In the genomic region with DNA sequence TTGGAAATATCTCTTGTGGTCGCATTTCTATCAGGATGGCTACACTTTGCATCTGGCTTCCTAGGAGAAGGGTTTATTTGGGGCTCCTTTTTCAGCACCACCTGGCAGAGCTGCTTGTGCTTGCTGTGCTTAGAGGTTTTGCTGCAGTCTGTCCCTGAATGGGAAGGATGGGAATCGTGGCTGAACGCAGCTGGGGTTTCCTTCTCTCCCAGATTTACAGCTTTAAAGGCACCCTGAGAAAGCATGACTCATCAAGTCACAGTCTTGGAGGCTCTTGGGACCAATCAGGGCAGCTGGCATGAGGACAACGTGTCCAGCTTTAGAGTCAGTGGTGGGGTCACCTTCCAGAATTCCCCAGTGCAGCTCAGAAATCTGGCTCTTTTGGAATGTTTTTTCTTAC, we compare ENCODE assay signal across 28 cellular contexts.
DNase-seq lines count a peak whose midpoint lies in the region; ATAC-seq and FAIRE-seq lines count a peak whose summit lies in the region.
"Had no signal": no experiment of that assay in that cellular context is flagged by ENCODE, and none has a peak within 500 bp of the region (broad histone marks: within the 10 kb centered on the region; RNA-seq: fewer than 3 reads in every experiment).

No MANE protein-coding gene starts in this region.

- ATAC-seq in aorta (ENCODE audit: low FRiP score) = no peak
- ATAC-seq: activated CD8-positive, alpha-beta T cell treated with anti-CD3 and anti-CD28 coated beads, Interleukin-2, amount 10 ng/mL, durations not matched to agents 7 days and 5 days; activated naive CD4-positive, alpha-beta T cell treated with anti-CD3 and anti-CD28 coated beads, Interleukin-2, amount 50 U/mL, for 72 hours; heart left ventricle; left lobe of liver; naive thymus-derived CD8-positive, alpha-beta T cell; stimulated activated effector memory CD8-positive, alpha-beta T cell treated with anti-CD3 and anti-CD28 coated beads, Interleukin-12 subunit alpha, Interleukin-12 subunit beta, amount 100 ng/mL, for 72 hours had no signal

- intact Hi-C loops in aorta (cut with DNase I) = no loop called here

- H3K27me3 ChIP-seq in trophoblast cell (ENCODE audit: insufficient read depth, low read length) (no peaks in the 10 kb centered on the region), aorta (ENCODE audit: control insufficient read depth in 1 of 2, insufficient read depth in 2 of 2, low read length in 1 of 2) (peaks cover 0 to 2% of the 10 kb centered on the region in 2 donors)
- H3K27me3 ChIP-seq: ascending aorta, cardiac muscle cell, colonic mucosa, foreskin keratinocyte, upper lobe of left lung had no signal

- H2BK120ac ChIP-seq in trophoblast cell (ENCODE audit: insufficient read depth, low read length, poor library complexity) = no peak overlapping the region

- H3K4ac ChIP-seq in trophoblast cell (ENCODE audit: low read depth, low read length) = no peak overlapping the region

- H3K36me3 ChIP-seq in trophoblast cell (ENCODE audit: control insufficient read depth in 1 of 2, insufficient read depth in 2 of 2, low read length in 2 of 2) = no peaks in the 10 kb centered on the region
- H3K36me3 ChIP-seq in aorta (ENCODE audit: control insufficient read depth in 1 of 2, insufficient read depth in 2 of 2, low read length in 1 of 2) = no peaks in the 10 kb centered on the region
- H3K36me3 ChIP-seq: ascending aorta, cardiac muscle cell, colonic mucosa, heart left ventricle, upper lobe of left lung had no signal

- no peaks in the 10 kb centered on the region for H3K4me1 ChIP-seq in trophoblast cell (ENCODE audit: control insufficient read depth in 1 of 2, insufficient read depth in 2 of 2, low read length in 2 of 2)
- H3K4me1 ChIP-seq in aorta (ENCODE audit: control insufficient read depth in 1 of 2, insufficient read depth in 2 of 2, low read length in 2 of 2) = no peaks in the 10 kb centered on the region
- H3K4me1 ChIP-seq: ascending aorta, colonic mucosa, foreskin keratinocyte, heart left ventricle, upper lobe of left lung had no signal

- no peak overlapping the region for H2BK5ac ChIP-seq in trophoblast cell (ENCODE audit: low read depth, low read length, poor library complexity)

- no peak overlapping the region for H2AK5ac ChIP-seq in trophoblast cell (ENCODE audit: low read length)

- no peak overlapping the region for H4K12ac ChIP-seq in trophoblast cell (ENCODE audit: low read depth, low read length)

- H3K4me2 ChIP-seq in trophoblast cell (ENCODE audit: low read length) = no peak overlapping the region

- no peak overlapping the region for H2BK12ac ChIP-seq in trophoblast cell (ENCODE audit: low read length)

- H3K18ac ChIP-seq in trophoblast cell (ENCODE audit: low read length) = no peak overlapping the region

- WGBS in trophoblast cell (ENCODE audit: extremely low coverage, insufficient coverage, insufficient read length) = no CpG with 5 or more reads among the region's 4 CpGs
- WGBS in aorta, 2 donors = 27 to 32% methylated on average over 4 of the region's 4 CpGs

- peak; percentile 27 for DNase-seq in H4 (ENCODE audit: low spot score)
- peak; percentile 20 for DNase-seq in left kidney (ENCODE audit: low read depth, low spot score)
- peak; percentile 24 for DNase-seq in urothelium cell line (ENCODE audit: low spot score)
- DNase-seq in trophoblast cell = no peak
- DNase-seq in aorta = no peak
- DNase-seq in dermis blood vessel endothelial cell = no peak
- DNase-seq: activated CD4-positive, alpha-beta T cell treated with anti-CD3 and anti-CD28 coated beads for 1 hour; activated CD8-positive, alpha-beta T cell treated with anti-CD3 and anti-CD28 coated beads, Interleukin-2, amount 10 ng/mL, durations not matched to agents 7 days and 5 days; CD4-positive, alpha-beta T cell; colonic mucosa; H9; heart left ventricle; KBM-7; naive thymus-derived CD8-positive, alpha-beta T cell; NCI-H1436 treated with DMSO at 0.1 percent for 48 hours; NCI-H510A; retina; stimulated activated CD4-positive, alpha-beta T cell treated with anti-CD3 and anti-CD28 coated beads, Interleukin-4, amount 100 ng/mL, for 24 hours; T-helper 1 cell; upper lobe of left lung had no signal

- H3K27ac ChIP-seq in angular gyrus (ENCODE audit: low read depth, low read length) = peak overlapping the region; percentile 7
- H3K27ac ChIP-seq in trophoblast cell (ENCODE audit: low read depth, low read length) = no peak overlapping the region
- H3K27ac ChIP-seq in aorta (ENCODE audit: low read depth in 1 of 2, low read length in 2 of 2) = no peak overlapping the region
- H3K27ac ChIP-seq: ascending aorta, cardiac muscle cell, colonic mucosa, foreskin keratinocyte, heart left ventricle, upper lobe of left lung had no signal

- H3K23ac ChIP-seq in trophoblast cell (ENCODE audit: low read length) = no peak overlapping the region

- FAIRE-seq in urothelium cell line (lab: Jason Lieb, UNC) = no peak
- FAIRE-seq: TTC549 had no signal

- H3K79me1 ChIP-seq in trophoblast cell (ENCODE audit: low read length) = no peaks in the 10 kb centered on the region

- no peak overlapping the region for H4K8ac ChIP-seq in trophoblast cell (ENCODE audit: low read depth, low read length)

- H3K4me3 ChIP-seq in trophoblast cell (ENCODE audit: low read depth, low read length) = no peak overlapping the region
- H3K4me3 ChIP-seq in aorta (ENCODE audit: low read length in 2 of 2) = no peak overlapping the region
- H3K4me3 ChIP-seq: ascending aorta, cardiac muscle cell, colonic mucosa, heart left ventricle, upper lobe of left lung had no signal

- H3K79me2 ChIP-seq in trophoblast cell (ENCODE audit: control insufficient read depth, insufficient read depth, low read length, poor library complexity) = no peaks in the 10 kb centered on the region

- no peak overlapping the region for H4K91ac ChIP-seq in trophoblast cell (ENCODE audit: low read depth, low read length)

- no peak overlapping the region for H3K14ac ChIP-seq in trophoblast cell (ENCODE audit: low read length)

- H3K9ac ChIP-seq in trophoblast cell (ENCODE audit: low read length) = no peak overlapping the region

- peaks cover 6% of the 10 kb centered on the region for H3K9me3 ChIP-seq in trophoblast cell (ENCODE audit: insufficient read depth, low read depth, low read length)
- no peaks in the 10 kb centered on the region for H3K9me3 ChIP-seq in aorta (ENCODE audit: control insufficient read depth, low read length)
- H3K9me3 ChIP-seq: ascending aorta, colonic mucosa, upper lobe of left lung had no signal

- no peak overlapping the region for H2AFZ ChIP-seq in trophoblast cell (ENCODE audit: insufficient read depth, low read length, poor library complexity)

Comparison
In these comparisons a context has a peak if more than half of its experiments do, and no peak if none do; other contexts are left out.
1. DNase-seq: peak in H4 (single experiment), left kidney (single experiment) and urothelium cell line (single experiment); none in trophoblast cell (0 of 2), aorta (0 of 2) and dermis blood vessel endothelial cell (single experiment).